35 cellular contexts compared by ENCODE assay signal in the genomic region with DNA sequence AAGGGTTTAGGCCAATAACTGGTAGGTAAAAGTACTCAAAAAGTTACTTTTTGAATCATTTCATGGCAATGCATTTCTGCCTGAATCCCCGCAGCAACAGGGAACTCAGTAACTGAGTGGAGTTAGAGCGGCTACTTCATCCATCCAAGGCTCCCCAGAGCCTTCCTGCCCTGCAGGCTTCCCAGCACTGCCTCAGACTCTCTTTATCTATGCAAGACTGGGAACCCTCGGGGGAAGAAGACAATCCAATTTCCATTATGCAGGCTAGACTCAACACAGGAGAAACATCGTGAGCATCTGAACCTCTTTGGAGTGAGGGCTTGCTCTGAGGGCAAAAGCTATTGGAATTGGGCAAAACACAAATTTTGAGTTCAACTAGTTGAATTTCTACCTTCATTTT. TPM values are rescaled to one million over a fixed set of nuclear protein-coding genes. Genes with fewer than 3 reads are reported as not detected.
"Had no signal": no experiment of that assay in that cellular context is flagged by ENCODE, and none has a peak within 500 bp of the region (broad histone marks: within the 10 kb centered on the region; RNA-seq: fewer than 3 reads in every experiment).

No MANE protein-coding gene starts in this region.

- H3K27ac ChIP-seq: brain microvascular endothelial cell, Peyer's patch, SJSA1, VCaP had no signal

- H3K27me3 ChIP-seq: brain microvascular endothelial cell, Peyer's patch, SJSA1 had no signal

- H3K4me3 ChIP-seq: Peyer's patch, SJSA1 had no signal

- FAIRE-seq: TTC549 had no signal

- H3K36me3 ChIP-seq: brain microvascular endothelial cell, Peyer's patch, SJSA1 had no signal

- DNase-seq: activated CD4-positive, alpha-beta memory T cell treated with anti-CD3 and anti-CD28 coated beads, Interleukin-2, amount 10 ng/mL, durations not matched to agents 7 days and 5 days; activated CD4-positive, alpha-beta T cell treated with anti-CD3 and anti-CD28 coated beads for 1 hour; activated CD4-positive, alpha-beta T cell treated with anti-CD3 and anti-CD28 coated beads for 48 hours; activated CD4-positive, CD25-positive, alpha-beta regulatory T cell; activated CD8-positive, alpha-beta memory T cell treated with anti-CD3 and anti-CD28 coated beads for 24 hours; activated CD8-positive, alpha-beta memory T cell treated with anti-CD3 and anti-CD28 coated beads, Interleukin-2, amount 10 ng/mL, durations not matched to agents 7 days and 5 days; activated CD8-positive, alpha-beta memory T cell treated with anti-CD3 and anti-CD28 coated beads, Interleukin-2, amount 50 U/mL, for 48 hours; activated effector memory CD4-positive, alpha-beta T cell treated with anti-CD3 and anti-CD28 coated beads, Interleukin-2, amount 50 U/mL, for 16 hours; activated naive CD4-positive, alpha-beta T cell; activated naive CD4-positive, alpha-beta T cell treated with anti-CD3 and anti-CD28 coated beads, Interleukin-2, amount 50 U/mL, for 16 hours; activated naive CD8-positive, alpha-beta T cell treated with anti-CD3 and anti-CD28 coated beads for 36 hours; activated T-cell treated with anti-CD3 and anti-CD28 coated beads, Interleukin-2, amount 50 U/mL, for 72 hours; amniotic stem cell; aorta; brain microvascular endothelial cell; NCI-H1092 treated with DMSO at 0.1 percent for 48 hours; NCI-H1417; NCI-H146; NCI-H187; NCI-H2029 treated with DMSO at 0.1 percent for 48 hours; NCI-H2107; NCI-H2171 treated with DMSO at 0.1 percent for 48 hours; NCI-H226; NCI-H446 treated with DMSO at 0.1 percent for 48 hours; NCI-H524; NCI-H69; NK-92 treated with Interleukin-12 subunit alpha and Interleukin-12 subunit beta, amount 100 ng/mL, for 24 hours; PC-3; Peyer's patch; SHP77 treated with DMSO at 0.1 percent for 48 hours; SK-N-SH had no signal

- H3K9ac ChIP-seq: SK-N-SH had no signal

- H3K4me2 ChIP-seq: SK-N-SH had no signal

- H3K9me3 ChIP-seq: Peyer's patch, SJSA1, SK-N-SH had no signal

RNA-seq across cellular contexts. Expression of a gene that starts 23.1 kb away (rescaled TPM):
- total RNA-seq: PC-3, SJSA1 had no signal

RNA-seq across cellular contexts. Expression of a gene that starts 52.1 kb away (rescaled TPM):
- total RNA-seq: M059J had no signal
